In the genomic region with DNA sequence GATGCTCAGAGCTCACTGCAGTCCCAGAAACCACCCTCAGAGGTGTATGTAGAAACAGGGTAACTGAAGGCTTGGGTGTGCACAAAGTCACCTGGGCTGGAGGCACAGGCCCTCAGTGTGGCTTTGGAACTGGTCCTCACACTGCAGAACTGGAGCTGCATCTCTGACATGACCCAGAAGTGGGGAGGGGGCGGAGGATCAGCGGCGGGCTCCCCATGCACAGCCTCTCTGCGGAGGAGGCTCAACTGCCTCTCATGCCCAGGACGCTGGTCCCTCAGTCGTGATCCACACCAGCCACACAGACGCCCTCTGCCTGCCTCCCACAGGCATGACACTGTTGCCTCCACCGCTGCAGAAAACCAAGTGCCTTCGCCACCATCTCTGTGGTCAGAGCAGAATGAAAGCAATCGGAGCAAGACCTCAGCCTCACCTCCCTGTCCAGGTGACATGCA, we compare ENCODE assay signal across 9 cellular contexts.
A peak's percentile ranks its signal among the peaks of the same experiment; 100 is the strongest.
DNase-seq lines count a peak whose midpoint lies in the region; ATAC-seq and TF ChIP-seq lines count a peak whose summit lies in the region.
"Had no signal": no experiment of that assay in that cellular context is flagged by ENCODE, and none has a peak within 500 bp of the region (broad histone marks: within the 10 kb centered on the region; RNA-seq: fewer than 3 reads in every experiment).

No MANE protein-coding gene starts in this region.

- intact Hi-C loops in breast epithelium (cut with DNase I; ENCODE audit: low total_unique reads), result no loop called here

- in situ Hi-C loops in KBM-7 (cut with MboI; ENCODE audit: low pct_unique_long_range_greater_than_20kb, low sequenced_read_pairs), result no loop called here

- H3K4me3 ChIP-seq in breast epithelium, result no peak overlapping the region

- H3K9me3 ChIP-seq in breast epithelium, result peaks cover 2 to 5% of the 10 kb centered on the region in 2 donors
- H3K9me3 ChIP-seq: neutrophil had no signal

- no peak for TF ChIP-seq POLR2A in breast epithelium (IDR thresholded peaks at IDR 0.05)

- H3K36me3 ChIP-seq in breast epithelium, result no peaks in the 10 kb centered on the region
- H3K36me3 ChIP-seq: neutrophil had no signal

- peak in 2 of 3 donors; percentile 30 to 38 for TF ChIP-seq CTCF in breast epithelium (IDR thresholded peaks at IDR 0.05)

- peaks cover 0 to 20% of the 10 kb centered on the region in 2 donors for H3K27me3 ChIP-seq in breast epithelium

- DNase-seq in NCI-H82 (lab: John Stamatoyannopoulos, UW), result peak; percentile 57
- DNase-seq in NCI-H82 treated with DMSO at 0.1 percent for 48 hours (lab: John Stamatoyannopoulos, UW; ENCODE audit: unreplicated experiment), result no peak
- peak; percentile 61 for DNase-seq in KBM-7
- DNase-seq in breast epithelium (ENCODE audit: low spot score in 2 of 2), result no peak
- DNase-seq in lung microvascular endothelial cell (ENCODE audit: low read depth in 2 of 2), result peak; percentile 10 to 29
- DNase-seq in hepatic stellate cell (ENCODE audit: low spot score), result no peak
- DNase-seq in NCI-H510A treated with DMSO at 0.1 percent for 48 hours (lab: John Stamatoyannopoulos, UW), result no peak

- no peak overlapping the region for H3K27ac ChIP-seq in breast epithelium
- H3K27ac ChIP-seq: neutrophil had no signal

- H3K4me1 ChIP-seq in breast epithelium, result no peaks in the 10 kb centered on the region

- no peak for ATAC-seq in HG03520 (IDR thresholded peaks at IDR 0.05; ENCODE audit: unreplicated experiment)

Comparison
In these comparisons a context has a peak if more than half of its experiments do, and no peak if none do; other contexts are left out.
1. DNase-seq: peak in NCI-H82 (single experiment), KBM-7 (single experiment) and lung microvascular endothelial cell (2 of 2); none in NCI-H82 treated with DMSO at 0.1 percent for 48 hours (single experiment), breast epithelium (0 of 2), hepatic stellate cell (single experiment) and NCI-H510A treated with DMSO at 0.1 percent for 48 hours (single experiment).